8 cellular contexts compared by ENCODE assay signal in the genomic region with DNA sequence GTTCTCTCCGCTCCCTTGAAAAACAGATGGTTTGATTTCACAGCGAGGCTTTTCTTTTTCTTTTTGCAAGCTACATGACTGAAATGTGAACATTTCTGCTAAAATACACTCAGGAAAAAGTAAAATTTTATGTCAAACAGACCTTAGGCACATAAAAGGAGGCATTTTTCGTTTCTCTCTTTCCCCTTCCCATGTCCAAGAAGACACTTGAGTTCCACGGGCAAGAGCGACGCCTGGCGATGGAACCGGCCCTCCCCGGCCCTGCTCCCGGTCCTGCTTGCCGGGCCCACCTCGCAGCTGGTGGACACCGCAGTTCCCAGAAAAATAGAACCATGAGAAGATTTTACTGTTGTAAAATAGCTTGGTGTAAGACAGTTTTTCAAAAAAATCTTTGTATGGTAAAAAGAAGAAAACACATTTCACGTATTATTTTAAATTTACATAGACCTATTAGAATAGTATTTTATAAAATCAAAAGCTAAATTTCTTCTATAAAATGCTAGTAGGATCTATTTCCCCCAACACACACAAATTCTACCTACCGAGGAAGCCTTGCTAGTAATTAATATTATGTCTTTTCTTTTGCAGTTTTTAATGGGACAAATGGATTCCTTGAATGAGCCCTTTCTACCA. TPM values are rescaled to one million over a fixed set of nuclear protein-coding genes. Genes with fewer than 3 reads are reported as not detected.
A peak's percentile ranks its signal among the peaks of the same experiment; 100 is the strongest.
DNase-seq lines count a peak whose midpoint lies in the region; ATAC-seq and TF ChIP-seq lines count a peak whose summit lies in the region.

No MANE protein-coding gene starts in this region.

- no peak for DNase-seq in Right ventricle myocardium inferior (ENCODE audit: missing footprints)
- no peak for DNase-seq in cardiac septum (ENCODE audit: low spot score)
- DNase-seq in OCI-M1 (lab: John Stamatoyannopoulos, UW) = peak; percentile 63
- DNase-seq in amniotic epithelial cell (ENCODE audit: low read depth) = peak; percentile 70
- DNase-seq in Right ventricle myocardium superior = peak; percentile 81
- DNase-seq in osteoblast (ENCODE audit: insufficient read length, low spot score, missing footprints) = peak; percentile 95
- peak; percentile 82 to 93 for DNase-seq in aorta
- DNase-seq in SHP77 treated with DMSO at 0.1 percent for 48 hours (lab: John Stamatoyannopoulos, UW) = no peak

- H3K27me3 ChIP-seq in osteoblast (ENCODE audit: insufficient read depth, low read length) = peaks cover 35% of the 10 kb centered on the region
- no peaks in the 10 kb centered on the region for H3K27me3 ChIP-seq in aorta (ENCODE audit: control insufficient read depth in 1 of 2, insufficient read depth in 2 of 2, low read length in 1 of 2)

- H3K36me3 ChIP-seq in osteoblast (ENCODE audit: insufficient read depth, low read length) (no peaks in the 10 kb centered on the region), aorta (ENCODE audit: control insufficient read depth in 1 of 2, insufficient read depth in 2 of 2, low read length in 1 of 2) (no peaks in the 10 kb centered on the region)

- ATAC-seq in Right ventricle myocardium inferior = peak; percentile 88
- ATAC-seq in Right ventricle myocardium superior (ENCODE audit: poor library complexity) = peak; percentile 94
- peak; percentile 85 for ATAC-seq in aorta (ENCODE audit: low FRiP score)

- WGBS in aorta, 2 donors = 5 to 7% methylated on average over 15 of the region's 15 CpGs

- H3K27ac ChIP-seq in osteoblast (ENCODE audit: low read depth, low read length) (no peak overlapping the region), aorta (ENCODE audit: low read depth in 1 of 2, low read length in 2 of 2) (no peak overlapping the region)

- TF ChIP-seq CTCF in osteoblast (IDR thresholded peaks at IDR 0.05; ENCODE audit: extremely low read depth, low read depth, low read length) = peak; percentile 76

- H2AFZ ChIP-seq in osteoblast (ENCODE audit: low read length) = peak overlapping the region; percentile 77

- H4K20me1 ChIP-seq in osteoblast (ENCODE audit: insufficient read depth, low read length) = peaks cover 8% of the 10 kb centered on the region

- H3K4me1 ChIP-seq in osteoblast (ENCODE audit: insufficient read depth, low read length) (peaks cover 19% of the 10 kb centered on the region), aorta (ENCODE audit: control insufficient read depth in 1 of 2, insufficient read depth in 2 of 2, low read length in 2 of 2) (no peaks in the 10 kb centered on the region)

- peak overlapping the region; percentile 71 for H3K4me3 ChIP-seq in osteoblast (ENCODE audit: insufficient read depth, low read length)
- peak overlapping the region in 1 of 2 donors; percentile 11 for H3K4me3 ChIP-seq in aorta (ENCODE audit: low read length in 2 of 2)

- intact Hi-C loops in Right ventricle myocardium inferior (cut with DNase I) (loop anchor here (2.0 kb wide), 2 partner anchors 43 to 117 kb away; no protein-coding TSS in a partner anchor), cardiac septum (cut with DNase I) (loop anchor here (10.0 kb wide), 1 partner anchor 45 kb away; no protein-coding TSS in a partner anchor), Right ventricle myocardium superior (cut with DNase I) (loop anchor here (5.0 kb wide), 1 partner anchor 118 kb away; no protein-coding TSS in a partner anchor), aorta (cut with DNase I) (loop anchor here in 1 of 2 donors (2.0 kb wide), 1 partner anchor 119 kb away; no protein-coding TSS in a partner anchor)

- H3K9me3 ChIP-seq in osteoblast (ENCODE audit: low read depth, low read length) (no peaks in the 10 kb centered on the region), aorta (ENCODE audit: control insufficient read depth, low read length) (no peaks in the 10 kb centered on the region)

- H3K4me2 ChIP-seq in osteoblast (ENCODE audit: insufficient read depth, low read length) = peak overlapping the region; percentile 95

- no peaks in the 10 kb centered on the region for H3K79me2 ChIP-seq in osteoblast (ENCODE audit: insufficient read depth, low read length)

RNA-seq across cellular contexts. Expression of gene ALKAL2, which starts 2.3 kb away (rescaled TPM):
- total RNA-seq in Right ventricle myocardium inferior (0.62 TPM), cardiac septum (2.7 TPM), Right ventricle myocardium superior (not detected), osteoblast (not detected in 2 replicates), aorta (10 to 100 TPM; 14.3 to 21.2 TPM)
- polyA plus RNA-seq in aorta = 1 to 10 TPM; 5.1 to 5.6 TPM

RNA-seq across cellular contexts. Expression of gene ACP1, which starts 25.5 kb away (rescaled TPM):
- 79.2 TPM for total RNA-seq in Right ventricle myocardium inferior
- total RNA-seq in cardiac septum = 64.6 TPM
- 68.1 TPM for total RNA-seq in Right ventricle myocardium superior
- 80.0 and 85.7 TPM in 2 replicates for total RNA-seq in osteoblast
- total RNA-seq in aorta = 10 to 100 TPM; 49.8 to 56.5 TPM
- 100 to 1,000 TPM in 1 of 2 donors, 10 to 100 TPM in 1; 75.6 to 130 TPM for polyA plus RNA-seq in aorta

RNA-seq across cellular contexts. Expression of gene SH3YL1, which starts 26.4 kb away (rescaled TPM):
- total RNA-seq in Right ventricle myocardium inferior (11.1 TPM), cardiac septum (12.9 TPM), Right ventricle myocardium superior (7.4 TPM), osteoblast (52.1 and 56.0 TPM in 2 replicates), aorta (10 to 100 TPM; 25.9 to 37.3 TPM)
- polyA plus RNA-seq in aorta = 10 to 100 TPM; 27.8 to 33.4 TPM

Comparison
In these comparisons a context has a peak if more than half of its experiments do, and no peak if none do; other contexts are left out.
1. DNase-seq: peak in OCI-M1 (single experiment), amniotic epithelial cell (single experiment), Right ventricle myocardium superior (single experiment), osteoblast (single experiment) and aorta (2 of 2); none in Right ventricle myocardium inferior (single experiment), cardiac septum (single experiment) and SHP77 treated with DMSO at 0.1 percent for 48 hours (single experiment).
2. Peak in every context shown above with its lines, with median percentiles within 50 percentile points of each other: ATAC-seq.